1 cellular context compared by ENCODE assay signal in the genomic region with DNA sequence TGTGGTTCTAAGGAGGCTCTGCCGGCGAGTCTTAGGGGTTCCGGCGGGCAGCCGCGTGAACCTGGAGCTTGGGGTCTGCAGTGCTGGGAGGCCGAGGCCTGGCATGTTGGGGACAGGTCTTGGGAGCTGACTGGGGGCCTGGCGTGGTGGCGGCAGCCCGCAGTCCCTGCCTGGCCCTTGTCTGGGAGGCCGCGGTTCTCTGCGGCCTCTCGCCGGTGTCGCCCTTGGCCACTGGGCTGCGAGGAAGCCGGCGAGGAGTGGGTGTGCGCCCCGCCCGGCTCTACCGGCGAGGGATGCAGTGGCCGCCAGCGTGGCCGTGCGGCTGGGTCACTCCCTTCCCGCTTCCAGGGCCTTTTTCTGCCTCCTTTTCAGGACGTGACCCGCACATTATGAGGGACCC.
TF ChIP-seq lines count a peak whose summit lies in the region.

No MANE protein-coding gene starts in this region.

TF ChIP-seq in GM23338, 12 proteins besides CTCF, POLR2A, EP300 and RAD21 (continued from another document):
- TF ChIP-seq, protein P1, sequence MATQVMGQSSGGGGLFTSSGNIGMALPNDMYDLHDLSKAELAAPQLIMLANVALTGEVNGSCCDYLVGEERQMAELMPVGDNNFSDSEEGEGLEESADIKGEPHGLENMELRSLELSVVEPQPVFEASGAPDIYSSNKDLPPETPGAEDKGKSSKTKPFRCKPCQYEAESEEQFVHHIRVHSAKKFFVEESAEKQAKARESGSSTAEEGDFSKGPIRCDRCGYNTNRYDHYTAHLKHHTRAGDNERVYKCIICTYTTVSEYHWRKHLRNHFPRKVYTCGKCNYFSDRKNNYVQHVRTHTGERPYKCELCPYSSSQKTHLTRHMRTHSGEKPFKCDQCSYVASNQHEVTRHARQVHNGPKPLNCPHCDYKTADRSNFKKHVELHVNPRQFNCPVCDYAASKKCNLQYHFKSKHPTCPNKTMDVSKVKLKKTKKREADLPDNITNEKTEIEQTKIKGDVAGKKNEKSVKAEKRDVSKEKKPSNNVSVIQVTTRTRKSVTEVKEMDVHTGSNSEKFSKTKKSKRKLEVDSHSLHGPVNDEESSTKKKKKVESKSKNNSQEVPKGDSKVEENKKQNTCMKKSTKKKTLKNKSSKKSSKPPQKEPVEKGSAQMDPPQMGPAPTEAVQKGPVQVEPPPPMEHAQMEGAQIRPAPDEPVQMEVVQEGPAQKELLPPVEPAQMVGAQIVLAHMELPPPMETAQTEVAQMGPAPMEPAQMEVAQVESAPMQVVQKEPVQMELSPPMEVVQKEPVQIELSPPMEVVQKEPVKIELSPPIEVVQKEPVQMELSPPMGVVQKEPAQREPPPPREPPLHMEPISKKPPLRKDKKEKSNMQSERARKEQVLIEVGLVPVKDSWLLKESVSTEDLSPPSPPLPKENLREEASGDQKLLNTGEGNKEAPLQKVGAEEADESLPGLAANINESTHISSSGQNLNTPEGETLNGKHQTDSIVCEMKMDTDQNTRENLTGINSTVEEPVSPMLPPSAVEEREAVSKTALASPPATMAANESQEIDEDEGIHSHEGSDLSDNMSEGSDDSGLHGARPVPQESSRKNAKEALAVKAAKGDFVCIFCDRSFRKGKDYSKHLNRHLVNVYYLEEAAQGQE (IDR thresholded peaks at IDR 0.05; ENCODE audit: unreplicated experiment): no peak
- TF ChIP-seq CREB1 (CRISPR knock-in tag; IDR thresholded peaks at IDR 0.05; ENCODE audit: low read depth): no peak
- no peak for TF ChIP-seq ZNF114 (CRISPR knock-in tag; IDR thresholded peaks at IDR 0.05)
- no peak for TF ChIP-seq EZH2phosphoT487 (IDR thresholded peaks at IDR 0.05; ENCODE audit: unreplicated experiment)
- TF ChIP-seq ZNF331 (CRISPR knock-in tag; IDR thresholded peaks at IDR 0.05; ENCODE audit: low read depth): no peak
- no peak for TF ChIP-seq POLR2AphosphoS5 (IDR thresholded peaks at IDR 0.05; ENCODE audit: low read depth)
- no peak for TF ChIP-seq STAT1 (IDR thresholded peaks at IDR 0.05; ENCODE audit: unreplicated experiment)
